In genomic region chr1:192809286-192810252, GRCh38 we compare ENCODE assay signal across 8 cellular contexts. TPM values are rescaled to one million over a fixed set of nuclear protein-coding genes. Genes with fewer than 3 reads are reported as not detected.
DNase-seq lines count a peak whose midpoint lies in the region; ATAC-seq, FAIRE-seq and TF ChIP-seq lines count a peak whose summit lies in the region.

No MANE protein-coding gene starts in this region.

- peak overlapping the region; percentile 64 to 85 (median 80) for H3K4me3 ChIP-seq in BLaER1 treated with 17β-estradiol and CSF1 and Interleukin-3, amounts not matched to agents 10 nM and 100 nM
- peak overlapping the region; percentile 73 for H3K4me3 ChIP-seq in OCI-LY1 (ENCODE audit: low read depth, low read length, poor library complexity, severe bottlenecking)

- peaks cover 16 to 23% (median 19%) of the 10 kb centered on the region in 11 experiments; a peak in 21 of 22 replicates for H3K36me3 ChIP-seq in BLaER1 treated with 17β-estradiol and CSF1 and Interleukin-3, amounts not matched to agents 10 nM and 100 nM
- peaks cover 17% of the 10 kb centered on the region; the same call in 1 of the 2 replicates for H3K36me3 ChIP-seq in OCI-LY1 (ENCODE audit: insufficient read depth, low read length)

- no peak for FAIRE-seq in urothelium cell line (lab: Jason Lieb, UNC)

- peaks cover 46 to 58% (median 53%) of the 10 kb centered on the region in 10 experiments for H3K4me1 ChIP-seq in BLaER1 treated with 17β-estradiol and CSF1 and Interleukin-3, amounts not matched to agents 10 nM and 100 nM
- peaks cover 45% of the 10 kb centered on the region for H3K4me1 ChIP-seq in OCI-LY1 (ENCODE audit: insufficient read depth, low read length, severe bottlenecking)

- DNase-seq in activated naive CD4-positive, alpha-beta T cell treated with Interleukin-2 at 50 U/mL for 16 hours: peak; percentile 59
- DNase-seq in germinal center (ENCODE audit: low spot score) (peak; percentile 15), omental fat pad (ENCODE audit: low spot score) (no peak), urothelium cell line (ENCODE audit: low spot score) (peak; percentile 39)

- peak overlapping the region; percentile 81 to 94 (median 86) for H3K27ac ChIP-seq in BLaER1 treated with 17β-estradiol and CSF1 and Interleukin-3, amounts not matched to agents 10 nM and 100 nM
- peak overlapping the region; percentile 46 for H3K27ac ChIP-seq in OCI-LY1 (ENCODE audit: low read depth, low read length, poor library complexity, severe bottlenecking)

- peak overlapping the region; percentile 79 to 94 (median 89) for H3K9ac ChIP-seq in BLaER1 treated with 17β-estradiol and CSF1 and Interleukin-3, amounts not matched to agents 10 nM and 100 nM
- peak overlapping the region; percentile 69 for H3K9ac ChIP-seq in OCI-LY1 (ENCODE audit: low read length)

- H3K9me3 ChIP-seq in BLaER1 treated with 17β-estradiol and CSF1 and Interleukin-3, amounts not matched to agents 10 nM and 100 nM (replicated peaks in 1 of 11): no peaks in the 10 kb centered on the region
- H3K9me3 ChIP-seq in OCI-LY1 (ENCODE audit: low read length): no peaks in the 10 kb centered on the region

- no peaks in the 10 kb centered on the region for H3K9me2 ChIP-seq in OCI-LY1 (ENCODE audit: low read depth, low read length)

- no peak overlapping the region for H2AFZ ChIP-seq in OCI-LY1 (ENCODE audit: low read length)

- peaks cover 11 to 35% (median 19%) of the 10 kb centered on the region in 11 experiments; a peak in 19 of 22 replicates for H4K20me1 ChIP-seq in BLaER1 treated with 17β-estradiol and CSF1 and Interleukin-3, amounts not matched to agents 10 nM and 100 nM
- H4K20me1 ChIP-seq in OCI-LY1 (ENCODE audit: insufficient read depth, low read length): no peaks in the 10 kb centered on the region

- peaks cover 0 to 3% (median 0%) of the 10 kb centered on the region in 11 experiments; a peak in 1 of 22 replicates for H3K27me3 ChIP-seq in BLaER1 treated with 17β-estradiol and CSF1 and Interleukin-3, amounts not matched to agents 10 nM and 100 nM
- H3K27me3 ChIP-seq in OCI-LY1 (ENCODE audit: insufficient read depth, low read length): no peaks in the 10 kb centered on the region

- ATAC-seq in HG02798 (IDR thresholded peaks at IDR 0.05; ENCODE audit: poor library complexity, unreplicated experiment) (peak; percentile 4), omental fat pad (ENCODE audit: low FRiP score) (peak; percentile 2), HG02981 (IDR thresholded peaks at IDR 0.05; ENCODE audit: unreplicated experiment) (no peak)

- TF ChIP-seq CTCF in OCI-LY1 (IDR thresholded peaks at IDR 0.05; ENCODE audit: low read length): no peak
- no peak for TF ChIP-seq CTCF in omental fat pad (IDR thresholded peaks at IDR 0.05)

- H3K79me2 ChIP-seq in OCI-LY1 (ENCODE audit: insufficient read depth, low read length): peaks cover 5% of the 10 kb centered on the region; the same call in 1 of the 2 replicates

- peaks cover 6% of the 10 kb centered on the region for H3F3A ChIP-seq in OCI-LY1 (ENCODE audit: insufficient read depth, low read length)

- H3K4me2 ChIP-seq in BLaER1 treated with 17β-estradiol and CSF1 and Interleukin-3, amounts not matched to agents 10 nM and 100 nM: peak overlapping the region; percentile 80 to 95 (median 88)
- H3K4me2 ChIP-seq in OCI-LY1 (ENCODE audit: low read length): peak overlapping the region; percentile 93

RNA-seq across cellular contexts. Expression of gene RGS2, which starts 0.7 kb away (rescaled TPM):
- 100 to 1,000 TPM in 3 of 4 donors, 10 to 100 TPM in 1; 92.2 to 375 (median 140) TPM for total RNA-seq in omental fat pad
